Comparison of ENCODE assay signal across 33 cellular contexts in the genomic region with DNA sequence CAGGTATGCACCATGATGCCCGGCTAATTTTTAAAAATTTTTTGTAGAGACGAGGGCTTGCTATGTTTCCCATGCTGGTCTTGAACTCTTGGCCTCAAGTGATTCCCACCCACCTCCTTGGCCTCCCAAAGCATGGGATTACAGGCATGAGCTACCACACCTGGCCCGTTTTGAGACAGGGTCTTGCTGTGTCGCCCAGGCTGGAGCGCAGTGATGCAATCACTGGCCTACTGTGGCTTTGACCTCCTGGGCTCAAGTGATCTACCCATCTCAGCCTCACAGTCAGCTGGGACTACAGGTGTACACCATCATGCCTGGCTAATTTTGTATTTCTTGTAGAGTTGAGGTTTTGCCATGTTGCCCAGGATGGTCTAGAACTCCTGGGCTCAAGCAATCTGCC. TPM values are rescaled to one million over a fixed set of nuclear protein-coding genes. Genes with fewer than 3 reads are reported as not detected.
DNase-seq lines count a peak whose midpoint lies in the region; ATAC-seq and TF ChIP-seq lines count a peak whose summit lies in the region.
"Had no signal": no experiment of that assay in that cellular context is flagged by ENCODE, and none has a peak within 500 bp of the region (broad histone marks: within the 10 kb centered on the region; RNA-seq: fewer than 3 reads in every experiment).

No MANE protein-coding gene starts in this region.

- no peak overlapping the region for H3K4me3 Mint-ChIP-seq in CD14-positive monocyte
- H3K4me3 Mint-ChIP-seq in WTC11: no peak overlapping the region
- H3K4me3 Mint-ChIP-seq: activated T-cell treated with anti-CD3 and anti-CD28 coated beads, Interleukin-2, amount 50 U/mL, for 72 hours; B cell; IgD-negative memory B cell; nephron progenitor cell had no signal

- H2AFZ ChIP-seq in hepatocyte: no peak overlapping the region

- POLR2A ChIA-PET in WTC11 (lab: Charles Lee): no interaction called here

- WGBS in psoas muscle, 3 donors: 88 to 97% (median 90%) methylated on average over 5 of the region's 5 CpGs
- 95% methylated on average over 5 of the region's 5 CpGs for WGBS in hepatocyte (ENCODE audit: low lambda C conversion rate, missing lambda C conversion rate)
- 88% methylated on average over 5 of the region's 5 CpGs for WGBS in esophagus muscularis mucosa

- H3K4me1 ChIP-seq in psoas muscle: peaks cover 10% of the 10 kb centered on the region
- no peaks in the 10 kb centered on the region for H3K4me1 ChIP-seq in hepatocyte (ENCODE audit: insufficient read depth)
- peaks cover 6 to 16% (median 14%) of the 10 kb centered on the region in 4 donors for H3K4me1 ChIP-seq in esophagus muscularis mucosa

- H3K36me3 Mint-ChIP-seq in CD14-positive monocyte: peaks cover 77 to 90% of the 10 kb centered on the region in 2 donors
- peaks cover 72% of the 10 kb centered on the region for H3K36me3 Mint-ChIP-seq in WTC11

- H3K36me3 ChIP-seq in psoas muscle (ENCODE audit: insufficient read depth in 1 of 2, low read depth in 1 of 2) (peaks cover 7 to 99% of the 10 kb centered on the region in 2 donors), hepatocyte (replicated peaks; ENCODE audit: insufficient read depth, low read depth) (peaks cover 5% of the 10 kb centered on the region), esophagus muscularis mucosa (peaks cover 59 to 98% (median 96%) of the 10 kb centered on the region in 4 donors)

- CTCF ChIA-PET in WTC11 (lab: Charles Lee): no interaction called here

- H3K27ac Mint-ChIP-seq in CD14-positive monocyte: peak overlapping the region in 6 of 7 donors; percentile 65 to 92 (median 84)
- no peak overlapping the region for H3K27ac Mint-ChIP-seq in WTC11
- H3K27ac Mint-ChIP-seq: activated T-cell treated with anti-CD3 and anti-CD28 coated beads, Interleukin-2, amount 50 U/mL, for 72 hours; B cell; IgD-negative memory B cell; nephron progenitor cell had no signal

- H3K9me3 ChIP-seq in psoas muscle: no peaks in the 10 kb centered on the region
- no peaks in the 10 kb centered on the region for H3K9me3 ChIP-seq in hepatocyte (ENCODE audit: low read depth)
- no peaks in the 10 kb centered on the region for H3K9me3 ChIP-seq in esophagus muscularis mucosa
- H3K9me3 ChIP-seq: pancreas, SK-N-SH, tibial artery, vagina had no signal

- H3K79me2 ChIP-seq in hepatocyte: peaks cover 7% of the 10 kb centered on the region

- H3K4me3 ChIP-seq in psoas muscle: no peak overlapping the region
- H3K4me3 ChIP-seq in hepatocyte: no peak overlapping the region
- no peak overlapping the region for H3K4me3 ChIP-seq in esophagus muscularis mucosa
- H3K4me3 ChIP-seq: cardiac muscle cell, pancreas, tibial artery, vagina had no signal

- no peaks in the 10 kb centered on the region for H4K20me1 ChIP-seq in hepatocyte (ENCODE audit: insufficient read depth, poor library complexity, severe bottlenecking)

- DNase-seq in activated CD8-positive, alpha-beta memory T cell treated with anti-CD3 and anti-CD28 coated beads for 24 hours: peak; percentile 51
- DNase-seq in activated CD8-positive, alpha-beta memory T cell treated with anti-CD3 and anti-CD28 coated beads, Interleukin-2, amount 50 U/mL, for 4 hours: no peak
- DNase-seq in CD14-positive monocyte (ENCODE audit: low spot score): no peak
- DNase-seq in WTC11 (ENCODE audit: low spot score): no peak
- DNase-seq in psoas muscle: no peak
- DNase-seq in dermis blood vessel endothelial cell: no peak
- no peak for DNase-seq in hepatocyte (ENCODE audit: low spot score)
- DNase-seq in esophagus muscularis mucosa (ENCODE audit: extremely low spot score): no peak
- DNase-seq: ACHN; activated CD4-positive, CD25-positive, alpha-beta regulatory T cell treated with anti-CD3 and anti-CD28 coated beads, Interleukin-2, amount 50 U/mL, for 72 hours; activated naive CD4-positive, alpha-beta T cell treated with Interleukin-2 at 50 U/mL for 16 hours; activated T-cell treated with anti-CD3 and anti-CD28 coated beads, Interleukin-2, amount 50 U/mL, for 72 hours; anterior cingulate cortex; DMS 273 treated with DMSO at 0.1 percent for 48 hours; effector CD8-positive, alpha-beta T cell; glutamatergic neuron; NCI-H1092; NCI-H1930; NCI-H2171 treated with DMSO at 0.1 percent for 48 hours; NCI-H510A treated with DMSO at 0.1 percent for 48 hours; nephron progenitor cell; OCI-M1; pancreas; SK-N-SH; stimulated activated CD4-positive, alpha-beta T cell treated with anti-CD3 and anti-CD28 coated beads, Interleukin-1b, Interleukin-23, amount 100 ng/mL, for 48 hours; stimulated activated naive CD8-positive, alpha-beta T cell treated with anti-CD3 and anti-CD28 coated beads, Interleukin-15, Interleukin-2, amounts not matched to agents 100 U/mL and 50 U/mL, for 24 hours; tibial artery had no signal

- no peaks in the 10 kb centered on the region for H3K9me2 ChIP-seq in hepatocyte (replicated peaks; ENCODE audit: insufficient read depth)
- H3K9me2 ChIP-seq: SK-N-SH had no signal

- H3K27me3 ChIP-seq in psoas muscle (ENCODE audit: insufficient read depth in 3 of 3, low read length in 2 of 3): no peaks in the 10 kb centered on the region
- H3K27me3 ChIP-seq in hepatocyte: no peaks in the 10 kb centered on the region
- H3K27me3 ChIP-seq in esophagus muscularis mucosa: no peaks in the 10 kb centered on the region
- H3K27me3 ChIP-seq: cardiac muscle cell, pancreas, tibial artery, vagina had no signal

- H3K27ac ChIP-seq in psoas muscle (peak overlapping the region; percentile 76), hepatocyte (no peak overlapping the region), esophagus muscularis mucosa (replicated peaks in 1 of 4) (no peak overlapping the region)
- H3K27ac ChIP-seq: cardiac muscle cell, tibial artery, vagina had no signal

- TF ChIP-seq CTCF in CD14-positive monocyte (IDR thresholded peaks at IDR 0.05): no peak
- TF ChIP-seq CTCF in WTC11 (IDR thresholded peaks at IDR 0.05): no peak
- TF ChIP-seq CTCF in psoas muscle (IDR thresholded peaks at IDR 0.05): no peak
- no peak for TF ChIP-seq CTCF in hepatocyte (IDR thresholded peaks at IDR 0.05; ENCODE audit: poor library complexity)
- TF ChIP-seq CTCF in esophagus muscularis mucosa (IDR thresholded peaks at IDR 0.05): no peak

- ATAC-seq in WTC11 (no peak), psoas muscle (no peak)
- ATAC-seq: activated T-cell treated with anti-CD3 and anti-CD28 coated beads, Interleukin-2, amount 50 U/mL, for 72 hours; left lobe of liver; pancreas; Right ventricle myocardium inferior; stimulated activated naive CD8-positive, alpha-beta T cell treated with anti-CD3 and anti-CD28 coated beads, Interleukin-15, Interleukin-2, amounts not matched to agents 100 U/mL and 50 U/mL, for 24 hours had no signal

- H3K4me2 ChIP-seq in hepatocyte: no peak overlapping the region
- H3K4me2 ChIP-seq: SK-N-SH had no signal

- peaks cover 21% of the 10 kb centered on the region for H3K4me1 Mint-ChIP-seq in CD14-positive monocyte
- H3K4me1 Mint-ChIP-seq in WTC11: no peaks in the 10 kb centered on the region; the same call in 1 of the 2 replicates
- H3K4me1 Mint-ChIP-seq: nephron progenitor cell had no signal

- H3K27me3 Mint-ChIP-seq in CD14-positive monocyte (ENCODE audit: low read depth in 3 of 3) (no peaks in the 10 kb centered on the region), WTC11 (ENCODE audit: low read depth) (no peaks in the 10 kb centered on the region)
- H3K27me3 Mint-ChIP-seq: B cell, IgD-negative memory B cell had no signal

- TF ChIP-seq POLR2A in esophagus muscularis mucosa (IDR thresholded peaks at IDR 0.05; ENCODE audit: low read depth): no peak

- H3K9me3 Mint-ChIP-seq in CD14-positive monocyte (no peaks in the 10 kb centered on the region), WTC11 (no peaks in the 10 kb centered on the region)
- H3K9me3 Mint-ChIP-seq: activated T-cell treated with anti-CD3 and anti-CD28 coated beads, Interleukin-2, amount 50 U/mL, for 72 hours; IgD-negative memory B cell; nephron progenitor cell had no signal

- TF ChIP-seq EP300 in esophagus muscularis mucosa (IDR thresholded peaks at IDR 0.05): no peak

- intact Hi-C loops in CD14-positive monocyte (cut with micrococcal nuclease) (no loop called here), psoas muscle (cut with DNase I) (no loop called here), esophagus muscularis mucosa (cut with DNase I) (no loop called here)

TF ChIP-seq in WTC11, 78 proteins besides CTCF, POLR2A, EP300 and RAD21:
- TF ChIP-seq ZNF121 (CRISPR knock-in tag; IDR thresholded peaks at IDR 0.05) (peak; percentile 96), NR2C2 (CRISPR knock-in tag; IDR thresholded peaks at IDR 0.05) (no peak)

RNA-seq across cellular contexts. Expression of gene SH3D21, which starts 7.5 kb away (rescaled TPM):
- polyA plus RNA-seq in CD14-positive monocyte (not detected), psoas muscle (under 1 TPM; 0.36 to 0.88 (median 0.37) TPM), hepatocyte (2.6 and 4.7 TPM in 2 replicates)
- total RNA-seq in WTC11 (2021) (22.1 to 29.3 TPM (median 26.9 TPM) in 3 replicates), psoas muscle (1 to 10 TPM in 1 of 4 donors, under 1 TPM in 3; 0.69 to 1.1 (median 0.96) TPM), dermis blood vessel endothelial cell (0.74 and 1.5 TPM in 2 replicates), hepatocyte (2.9 and 4.6 TPM in 2 replicates), esophagus muscularis mucosa (1 to 10 TPM in 2 of 4 donors, under 1 TPM in 2; 0.26 to 2.0 (median 1.1) TPM)

RNA-seq across cellular contexts. Expression of gene EVA1B, which starts 24.8 kb away (rescaled TPM):
- polyA plus RNA-seq in CD14-positive monocyte: 10 to 100 TPM; 16.6 to 19.1 TPM
- total RNA-seq in WTC11 (2021): 32.0 to 45.2 TPM (median 41.5 TPM) in 3 replicates
- total RNA-seq in psoas muscle: 1 to 10 TPM; 3.3 to 8.2 (median 5.6) TPM
- 10 to 100 TPM in 1 of 3 donors, 1 to 10 TPM in 2; 2.6 to 13.7 (median 6.9) TPM for polyA plus RNA-seq in psoas muscle
- 105 and 192 TPM in 2 replicates for total RNA-seq in dermis blood vessel endothelial cell
- 67.2 and 82.2 TPM in 2 replicates for total RNA-seq in hepatocyte
- polyA plus RNA-seq in hepatocyte: 67.1 and 68.7 TPM in 2 replicates
- 100 to 1,000 TPM in 2 of 4 donors, 10 to 100 TPM in 2; 45.1 to 129 (median 79.5) TPM for total RNA-seq in esophagus muscularis mucosa
- polyA plus RNA-seq: IgD-negative memory B cell had no signal
